18 cellular contexts compared by ENCODE assay signal in the genomic region with DNA sequence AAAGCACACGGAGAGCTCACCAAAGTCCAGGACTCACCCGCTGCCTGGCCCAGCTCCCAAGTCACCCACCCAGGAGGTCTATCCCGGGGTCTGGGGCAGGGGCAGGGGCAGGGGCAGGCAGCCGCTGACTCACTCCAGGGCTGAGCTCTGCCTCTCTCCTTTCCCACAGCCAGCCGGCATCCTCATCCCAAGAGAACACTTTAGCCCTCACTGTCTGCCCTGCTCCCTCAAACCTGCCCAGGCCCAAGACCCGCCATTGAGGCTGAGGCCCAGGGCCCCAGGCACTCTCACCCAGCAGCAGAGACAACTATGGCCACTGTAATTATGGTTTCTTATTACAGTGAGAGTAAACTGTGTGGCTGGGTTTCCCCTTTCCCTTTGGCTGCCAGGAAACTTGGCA. TPM values are rescaled to one million over a fixed set of nuclear protein-coding genes. Genes with fewer than 3 reads are reported as not detected.
DNase-seq lines count a peak whose midpoint lies in the region; ATAC-seq and TF ChIP-seq lines count a peak whose summit lies in the region.
"Had no signal": no experiment of that assay in that cellular context is flagged by ENCODE, and none has a peak within 500 bp of the region (broad histone marks: within the 10 kb centered on the region; RNA-seq: fewer than 3 reads in every experiment).

No MANE protein-coding gene starts in this region.

- H3K4me3 ChIP-seq in GM08714 (ENCODE audit: low read length) (peak overlapping the region; percentile 65; the same call in 1 of the 2 replicates), coronary artery (no peak overlapping the region), psoas muscle (peak overlapping the region; percentile 28)
- H3K4me3 ChIP-seq: colonic mucosa had no signal

- no peaks in the 10 kb centered on the region for H3K36me3 ChIP-seq in KOPT-K1 (ENCODE audit: insufficient read depth, low read length)
- no peaks in the 10 kb centered on the region for H3K36me3 ChIP-seq in psoas muscle (ENCODE audit: insufficient read depth in 1 of 2, low read depth in 1 of 2)
- H3K36me3 ChIP-seq: colonic mucosa, heart right ventricle, right atrium auricular region had no signal

- H3K9me3 ChIP-seq in KOPT-K1 (ENCODE audit: insufficient read depth, low read length, poor library complexity, severe bottlenecking) (no peaks in the 10 kb centered on the region), psoas muscle (no peaks in the 10 kb centered on the region)
- H3K9me3 ChIP-seq: colonic mucosa, heart right ventricle, right atrium auricular region had no signal

- H3K27me3 Mint-ChIP-seq in T-cell = no peaks in the 10 kb centered on the region
- H3K27me3 Mint-ChIP-seq: CD8-positive, alpha-beta memory T cell had no signal

- POLR2A ChIA-PET in T-cell (lab: Charles Lee) = no interaction called here

- H3K36me3 Mint-ChIP-seq in T-cell = no peaks in the 10 kb centered on the region

- H3K4me3 Mint-ChIP-seq in T-cell = peak overlapping the region in 1 of 3 donors; percentile 54
- H3K4me3 Mint-ChIP-seq: stimulated activated effector memory CD8-positive, alpha-beta T cell treated with anti-CD3 and anti-CD28 coated beads, Interleukin-12 subunit alpha, Interleukin-12 subunit beta, amount 100 ng/mL, for 72 hours had no signal

- H3K27ac Mint-ChIP-seq in T-cell = no peak overlapping the region
- H3K27ac Mint-ChIP-seq: stimulated activated effector memory CD8-positive, alpha-beta T cell treated with anti-CD3 and anti-CD28 coated beads, Interleukin-12 subunit alpha, Interleukin-12 subunit beta, amount 100 ng/mL, for 72 hours had no signal

- intact Hi-C loops in psoas muscle (cut with DNase I) = no loop called here

- peaks cover 16 to 31% (median 23%) of the 10 kb centered on the region in 3 donors for H3K4me1 Mint-ChIP-seq in T-cell

- peaks cover 0 to 2% (median 0%) of the 10 kb centered on the region in 3 donors for H3K27me3 ChIP-seq in psoas muscle (ENCODE audit: insufficient read depth in 3 of 3, low read length in 2 of 3)
- H3K27me3 ChIP-seq: colonic mucosa, heart right ventricle, right atrium auricular region had no signal

- DNase-seq in coronary artery (ENCODE audit: low spot score) (no peak), psoas muscle (no peak), NCI-H2029 treated with DMSO at 0.1 percent for 48 hours (lab: John Stamatoyannopoulos, UW) (no peak), SK-N-DZ (ENCODE audit: low spot score) (no peak), T-cell (no peak)
- DNase-seq: activated CD4-positive, CD25-positive, alpha-beta regulatory T cell treated with anti-CD3 and anti-CD28 coated beads, Interleukin-2, amount 50 U/mL, for 72 hours; colonic mucosa; erythroblast; heart right ventricle; MV-4-11; NCI-H2227 treated with DMSO at 0.1 percent for 48 hours; stimulated activated CD4-positive, alpha-beta T cell treated with anti-CD3 and anti-CD28 coated beads, Interleukin-4, amount 100 ng/mL, for 4 hours had no signal

- ATAC-seq in psoas muscle = no peak
- no peak for ATAC-seq in GM18498 (IDR thresholded peaks at IDR 0.05; ENCODE audit: unreplicated experiment)
- ATAC-seq in T-cell (replicated peaks in 1 of 4) = no peak
- ATAC-seq: heart right ventricle; stimulated activated effector memory CD8-positive, alpha-beta T cell treated with anti-CD3 and anti-CD28 coated beads, Interleukin-12 subunit alpha, Interleukin-12 subunit beta, amount 100 ng/mL, for 72 hours had no signal

- WGBS in psoas muscle, 3 donors = 77 to 82% (median 80%) methylated on average over 5 to 6 of the region's 6 CpGs

- H3K9me3 Mint-ChIP-seq in T-cell = no peaks in the 10 kb centered on the region
- H3K9me3 Mint-ChIP-seq: CD8-positive, alpha-beta memory T cell; stimulated activated effector memory CD8-positive, alpha-beta T cell treated with anti-CD3 and anti-CD28 coated beads, Interleukin-12 subunit alpha, Interleukin-12 subunit beta, amount 100 ng/mL, for 72 hours had no signal

- H3K27ac ChIP-seq in KOPT-K1 (ENCODE audit: low read depth, low read length, poor library complexity, severe bottlenecking) (peak overlapping the region; percentile 7), coronary artery (peak overlapping the region; percentile 52 to 62), psoas muscle (peak overlapping the region; percentile 23)
- H3K27ac ChIP-seq: colonic mucosa had no signal

- CTCF ChIA-PET in T-cell (lab: Charles Lee) = interaction anchor here in 1 of 2 donors (0.6 kb wide), 1 partner anchor 612 kb away, joined by 5 read pairs; no protein-coding TSS in a partner anchor

- H3K4me1 ChIP-seq in psoas muscle = peaks cover 23% of the 10 kb centered on the region
- H3K4me1 ChIP-seq: colonic mucosa had no signal

- TF ChIP-seq CTCF in coronary artery (IDR thresholded peaks at IDR 0.05) (no peak), psoas muscle (IDR thresholded peaks at IDR 0.05) (no peak)

RNA-seq across cellular contexts. Expression of gene IQSEC1, which starts 53.1 kb away (rescaled TPM):
- total RNA-seq in psoas muscle (10 to 100 TPM; 28.0 to 45.4 (median 33.9) TPM), T-cell (100 to 1,000 TPM in 1 of 5 donors, 10 to 100 TPM in 4; 73.7 to 113 (median 86.9) TPM)
- polyA plus RNA-seq in psoas muscle = 10 to 100 TPM in 2 of 3 donors, 1 to 10 TPM in 1; 8.6 to 22.0 (median 10.8) TPM
- 13.8 and 17.7 TPM in 2 replicates for polyA plus RNA-seq in SK-N-DZ (2014; cell fraction: cytosol; rRNA removed)
- polyA plus RNA-seq in SK-N-DZ (2014; cell fraction: nucleus; rRNA removed) = 18.1 and 36.8 TPM in 2 replicates

Comparison
In these comparisons a context has a peak if more than half of its experiments do, and no peak if none do; other contexts are left out.
1. H3K27ac ChIP-seq: peak in every context shown above with its lines; median percentile 57 in coronary artery; 23 in psoas muscle; 7 in KOPT-K1.